Comparison of ENCODE assay signal across 8 cellular contexts in the genomic region with DNA sequence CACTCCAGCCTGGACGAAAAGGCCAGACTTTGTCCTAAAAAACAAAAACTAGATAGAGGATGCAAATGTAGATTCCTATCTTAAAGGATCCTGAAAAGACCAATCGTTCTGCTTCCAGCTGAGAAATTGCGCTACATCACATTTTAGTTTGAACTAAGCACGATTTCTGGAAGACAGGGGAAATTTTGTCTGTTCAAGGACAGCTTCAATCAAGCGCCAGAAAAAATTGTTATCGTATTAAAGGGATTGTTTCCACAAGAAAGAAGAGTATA. TPM values are rescaled to one million over a fixed set of nuclear protein-coding genes. Genes with fewer than 3 reads are reported as not detected.
DNase-seq lines count a peak whose midpoint lies in the region; ATAC-seq and TF ChIP-seq lines count a peak whose summit lies in the region.

No MANE protein-coding gene starts in this region.

- H3K4me1 Mint-ChIP-seq in GM23338: peaks cover 3% of the 10 kb centered on the region; the same call in 1 of the 3 replicates

- H3K9me3 ChIP-seq in WERI-Rb-1 (ENCODE audit: severe bottlenecking) (peaks cover 1% of the 10 kb centered on the region), mucosa of descending colon (no peaks in the 10 kb centered on the region)

- peak overlapping the region; percentile 95 for H2AFZ ChIP-seq in GM23338

- no peaks in the 10 kb centered on the region for H4K20me1 ChIP-seq in GM23338 (replicated peaks; ENCODE audit: insufficient read depth)

- H3K36me3 Mint-ChIP-seq in GM23338 (ENCODE audit: low read depth): peaks cover 11% of the 10 kb centered on the region

- H3F3A ChIP-seq in GM23338 (replicated peaks; ENCODE audit: low read depth): no peaks in the 10 kb centered on the region

- no peak for TF ChIP-seq CTCF in GM23338 (conservative IDR thresholded peaks at IDR 0.05; ENCODE audit: low read depth in 2 of 2)
- no peak for TF ChIP-seq CTCF in WERI-Rb-1 (IDR thresholded peaks at IDR 0.05; ENCODE audit: low read depth, low read length)
- TF ChIP-seq CTCF in foreskin fibroblast (IDR thresholded peaks at IDR 0.05; ENCODE audit: low read depth, low read length): no peak
- TF ChIP-seq CTCF in mucosa of descending colon (IDR thresholded peaks at IDR 0.05): no peak

- DNase-seq in GM23338 (ENCODE audit: low spot score) (no peak), WERI-Rb-1 (no peak), foreskin fibroblast (no peak), skeletal muscle cell (ENCODE audit: low read depth) (no peak), HEK293T (ENCODE audit: extremely low spot score) (no peak), mucosa of descending colon (no peak)
- DNase-seq in stimulated activated CD4-positive, alpha-beta T cell treated with anti-CD3 and anti-CD28 coated beads, Interleukin-2, amount 100 ng/mL, for 48 hours: no peak

- H3K4me2 ChIP-seq in GM23338: peak overlapping the region; percentile 84

- no peak overlapping the region for H3K27ac ChIP-seq in GM23338 (ENCODE audit: low read depth)
- no peak overlapping the region for H3K27ac ChIP-seq in WERI-Rb-1

- H3K27me3 Mint-ChIP-seq in GM23338 (ENCODE audit: insufficient read depth, low read depth, poor library complexity): peaks cover 2% of the 10 kb centered on the region

- H3K9me2 ChIP-seq in GM23338 (ENCODE audit: insufficient read depth): peaks cover 4% of the 10 kb centered on the region; the same call in 1 of the 2 replicates

- CTCF ChIA-PET in HEK293T (lab: Yijun Ruan, JAX): interaction anchor here (0.7 to 2.1 kb wide), 2 partner anchors 16 to 389 kb away, joined by 3 to 8 read pairs; no protein-coding TSS in a partner anchor

- H3K79me2 ChIP-seq in GM23338 (replicated peaks; ENCODE audit: insufficient read depth): peaks cover 20% of the 10 kb centered on the region; the same call in 1 of the 2 replicates

- H3K4me3 Mint-ChIP-seq in GM23338: peak overlapping the region; percentile 84

- POLR2A ChIA-PET in HEK293T (lab: Yijun Ruan, JAX): interaction anchor here (1.0 to 4.8 kb wide), 7 partner anchors 10 to 172 kb away, joined by 3 to 59 read pairs (median 7); a partner anchor contains a TSS

- H3K4me3 ChIP-seq in GM23338: peak overlapping the region; percentile 63
- H3K4me3 ChIP-seq in WERI-Rb-1 (ENCODE audit: low read depth, low read length): peak overlapping the region; percentile 53
- peak overlapping the region; percentile 55 to 93 for H3K4me3 ChIP-seq in foreskin fibroblast (ENCODE audit: low read depth in 1 of 2, low read length in 2 of 2)
- H3K4me3 ChIP-seq in skeletal muscle cell (ENCODE audit: low read depth, low read length): peak overlapping the region; percentile 69
- no peak overlapping the region for H3K4me3 ChIP-seq in mucosa of descending colon

- peaks cover 4% of the 10 kb centered on the region; the same call in 1 of the 3 replicates for H3K9me3 Mint-ChIP-seq in GM23338

- H3K27me3 ChIP-seq in GM23338 (ENCODE audit: insufficient read depth): no peaks in the 10 kb centered on the region
- H3K27me3 ChIP-seq in WERI-Rb-1 (ENCODE audit: insufficient read depth, low read depth, severe bottlenecking): no peaks in the 10 kb centered on the region

- intact Hi-C loops in mucosa of descending colon (cut with DNase I, micrococcal nuclease): no loop called here

- no peak for ATAC-seq in GM23338
- ATAC-seq in GM18868 (IDR thresholded peaks at IDR 0.05; ENCODE audit: unreplicated experiment): no peak
- ATAC-seq in mucosa of descending colon: no peak

- H3K36me3 ChIP-seq in GM23338 (ENCODE audit: insufficient read depth) (no peaks in the 10 kb centered on the region), WERI-Rb-1 (no peaks in the 10 kb centered on the region), mucosa of descending colon (ENCODE audit: low read depth) (peaks cover 3% of the 10 kb centered on the region)

- H3K27ac Mint-ChIP-seq in GM23338: no peak overlapping the region

- no peaks in the 10 kb centered on the region for H3K4me1 ChIP-seq in GM23338 (ENCODE audit: insufficient read depth)
- peaks cover 9% of the 10 kb centered on the region for H3K4me1 ChIP-seq in mucosa of descending colon (ENCODE audit: low read depth)

TF ChIP-seq in GM23338, 12 proteins besides CTCF, POLR2A, EP300 and RAD21 (continues in another document):
- TF ChIP-seq, protein P1, sequence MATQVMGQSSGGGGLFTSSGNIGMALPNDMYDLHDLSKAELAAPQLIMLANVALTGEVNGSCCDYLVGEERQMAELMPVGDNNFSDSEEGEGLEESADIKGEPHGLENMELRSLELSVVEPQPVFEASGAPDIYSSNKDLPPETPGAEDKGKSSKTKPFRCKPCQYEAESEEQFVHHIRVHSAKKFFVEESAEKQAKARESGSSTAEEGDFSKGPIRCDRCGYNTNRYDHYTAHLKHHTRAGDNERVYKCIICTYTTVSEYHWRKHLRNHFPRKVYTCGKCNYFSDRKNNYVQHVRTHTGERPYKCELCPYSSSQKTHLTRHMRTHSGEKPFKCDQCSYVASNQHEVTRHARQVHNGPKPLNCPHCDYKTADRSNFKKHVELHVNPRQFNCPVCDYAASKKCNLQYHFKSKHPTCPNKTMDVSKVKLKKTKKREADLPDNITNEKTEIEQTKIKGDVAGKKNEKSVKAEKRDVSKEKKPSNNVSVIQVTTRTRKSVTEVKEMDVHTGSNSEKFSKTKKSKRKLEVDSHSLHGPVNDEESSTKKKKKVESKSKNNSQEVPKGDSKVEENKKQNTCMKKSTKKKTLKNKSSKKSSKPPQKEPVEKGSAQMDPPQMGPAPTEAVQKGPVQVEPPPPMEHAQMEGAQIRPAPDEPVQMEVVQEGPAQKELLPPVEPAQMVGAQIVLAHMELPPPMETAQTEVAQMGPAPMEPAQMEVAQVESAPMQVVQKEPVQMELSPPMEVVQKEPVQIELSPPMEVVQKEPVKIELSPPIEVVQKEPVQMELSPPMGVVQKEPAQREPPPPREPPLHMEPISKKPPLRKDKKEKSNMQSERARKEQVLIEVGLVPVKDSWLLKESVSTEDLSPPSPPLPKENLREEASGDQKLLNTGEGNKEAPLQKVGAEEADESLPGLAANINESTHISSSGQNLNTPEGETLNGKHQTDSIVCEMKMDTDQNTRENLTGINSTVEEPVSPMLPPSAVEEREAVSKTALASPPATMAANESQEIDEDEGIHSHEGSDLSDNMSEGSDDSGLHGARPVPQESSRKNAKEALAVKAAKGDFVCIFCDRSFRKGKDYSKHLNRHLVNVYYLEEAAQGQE (IDR thresholded peaks at IDR 0.05; ENCODE audit: unreplicated experiment): no peak
- TF ChIP-seq JUNB (IDR thresholded peaks at IDR 0.05; ENCODE audit: unreplicated experiment) (no peak), EZH2 (IDR thresholded peaks at IDR 0.05; ENCODE audit: low read depth, unreplicated experiment) (no peak)
- TF ChIP-seq, protein P2, sequence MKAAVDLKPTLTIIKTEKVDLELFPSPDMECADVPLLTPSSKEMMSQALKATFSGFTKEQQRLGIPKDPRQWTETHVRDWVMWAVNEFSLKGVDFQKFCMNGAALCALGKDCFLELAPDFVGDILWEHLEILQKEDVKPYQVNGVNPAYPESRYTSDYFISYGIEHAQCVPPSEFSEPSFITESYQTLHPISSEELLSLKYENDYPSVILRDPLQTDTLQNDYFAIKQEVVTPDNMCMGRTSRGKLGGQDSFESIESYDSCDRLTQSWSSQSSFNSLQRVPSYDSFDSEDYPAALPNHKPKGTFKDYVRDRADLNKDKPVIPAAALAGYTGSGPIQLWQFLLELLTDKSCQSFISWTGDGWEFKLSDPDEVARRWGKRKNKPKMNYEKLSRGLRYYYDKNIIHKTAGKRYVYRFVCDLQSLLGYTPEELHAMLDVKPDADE (IDR thresholded peaks at IDR 0.05): no peak

TF ChIP-seq in HEK293T, 16 proteins besides CTCF, POLR2A, EP300 and RAD21:
- TF ChIP-seq LEF1 (IDR thresholded peaks at IDR 0.05; ENCODE audit: borderline replicate concordance) (no peak), HDGF (IDR thresholded peaks at IDR 0.05; ENCODE audit: borderline replicate concordance) (no peak), BHLHE40 (IDR thresholded peaks at IDR 0.05; ENCODE audit: borderline replicate concordance) (no peak), SUZ12 (IDR thresholded peaks at IDR 0.05) (no peak)
TF ChIP-seq in HEK293T: peak in this region for 0.

RNA-seq across cellular contexts. Expression of a gene that starts 0.7 kb away (rescaled TPM):
- total RNA-seq in GM23338 (2014; rRNA removed; shearing (Covaris generic)): 14.8 and 19.9 TPM in 2 replicates
- 9.7 and 9.8 TPM in 2 replicates for polyA plus RNA-seq in GM23338 (2016; fragmentation: Nextera tagmentation; extraction: Ambion mirVana)
- total RNA-seq in mucosa of descending colon: 100 to 1,000 TPM; 142 to 252 (median 250) TPM

RNA-seq across cellular contexts. Expression of a gene that starts 30.7 kb away (rescaled TPM):
- total RNA-seq in GM23338 (2014; rRNA removed; shearing (Covaris generic)): 13.6 and 22.9 TPM in 2 replicates
- polyA plus RNA-seq in GM23338 (2016; fragmentation: Nextera tagmentation; extraction: Ambion mirVana): 35.2 and 43.4 TPM in 2 replicates
- 10 to 100 TPM; 32.5 to 35.8 (median 32.8) TPM for total RNA-seq in mucosa of descending colon
